Comparison of ENCODE assay signal across 30 cellular contexts in the genomic region with DNA sequence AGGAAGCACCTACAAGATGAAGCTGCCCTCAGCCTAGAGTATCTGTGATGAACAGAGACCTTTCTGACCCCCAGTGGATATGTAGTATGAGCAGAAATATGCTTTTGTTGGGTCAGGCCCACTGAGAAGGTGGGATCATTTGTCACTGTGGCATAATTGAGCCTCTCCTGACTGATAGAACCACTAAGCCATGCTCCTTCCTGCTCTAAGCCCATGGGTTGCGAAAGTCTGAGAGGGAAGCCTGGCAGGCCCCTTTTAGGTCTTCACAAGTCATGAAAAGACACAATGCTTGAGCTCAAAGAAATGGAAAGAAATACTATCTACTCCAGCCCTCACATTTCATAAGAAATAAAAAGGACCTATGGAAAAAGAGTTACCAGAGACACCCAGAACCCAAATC.
DNase-seq lines count a peak whose midpoint lies in the region; ATAC-seq and TF ChIP-seq lines count a peak whose summit lies in the region.
"Had no signal": no experiment of that assay in that cellular context is flagged by ENCODE, and none has a peak within 500 bp of the region (broad histone marks: within the 10 kb centered on the region; RNA-seq: fewer than 3 reads in every experiment).

No MANE protein-coding gene starts in this region.

- H3K4me3 ChIP-seq in muscle layer of duodenum (ENCODE audit: low read depth in 1 of 2, low read length in 2 of 2) = no peak overlapping the region
- no peak overlapping the region for H3K4me3 ChIP-seq in transverse colon
- H3K4me3 ChIP-seq: lung, mucosa of descending colon, pancreas, Peyer's patch, right atrium auricular region had no signal

- no peak for TF ChIP-seq EP300 in transverse colon (IDR thresholded peaks at IDR 0.05; ENCODE audit: low read depth)

- peaks cover 0 to 57% of the 10 kb centered on the region in 2 donors for H3K4me1 ChIP-seq in muscle layer of duodenum (ENCODE audit: control insufficient read depth in 1 of 2, insufficient read depth in 2 of 2, low read length in 2 of 2)
- H3K4me1 ChIP-seq in transverse colon = peaks cover under 1 to 13% (median 9%) of the 10 kb centered on the region in 4 donors
- H3K4me1 ChIP-seq: pancreas, Peyer's patch had no signal

- H3K27ac ChIP-seq in muscle layer of duodenum (ENCODE audit: low read length) (peak overlapping the region; percentile 25), transverse colon (peak overlapping the region in 3 of 4 donors; percentile 36 to 81 (median 41))
- H3K27ac ChIP-seq: 22Rv1, pancreas, Peyer's patch had no signal

- TF ChIP-seq POLR2A in transverse colon (IDR thresholded peaks at IDR 0.05) = no peak
- no peak for TF ChIP-seq POLR2A in GM18505 (IDR thresholded peaks at IDR 0.05; ENCODE audit: borderline replicate concordance, extremely low read depth, insufficient read depth, insufficient read length)

- in situ Hi-C loops in transverse colon (cut with MboI; ENCODE audit: low pct_ligation_motif_present in 1 of 4, low pct_unique_long_range_greater_than_20kb in 1 of 4, low sequenced_read_pairs in 3 of 4) = no loop called here

- H3K9me3 ChIP-seq in muscle layer of duodenum (ENCODE audit: control insufficient read depth in 1 of 2, low read length in 2 of 2) = no peaks in the 10 kb centered on the region
- H3K9me3 ChIP-seq in transverse colon = no peaks in the 10 kb centered on the region
- H3K9me3 ChIP-seq: mucosa of descending colon, pancreas, Peyer's patch, right atrium auricular region had no signal

- intact Hi-C loops in transverse colon (cut with DNase I; ENCODE audit: low total_unique reads) = loop anchor here (5.0 kb wide), 1 partner anchor 88 kb away; no protein-coding TSS in a partner anchor

- no peak for TF ChIP-seq CTCF in transverse colon (IDR thresholded peaks at IDR 0.05)

- WGBS in transverse colon (ENCODE audit: low coverage in 1 of 2), 2 donors = 97% methylated on average over 1 of the region's 1 CpG; no CpG with 5 or more reads in 1 of the 2 donors

- ATAC-seq in GM18505 (IDR thresholded peaks at IDR 0.05; ENCODE audit: unreplicated experiment) = no peak
- ATAC-seq: mucosa of descending colon; pancreas; stimulated activated effector memory CD8-positive, alpha-beta T cell treated with anti-CD3 and anti-CD28 coated beads, Interleukin-12 subunit alpha, Interleukin-12 subunit beta, amount 100 ng/mL, for 72 hours had no signal

- peaks cover 38 to 65% of the 10 kb centered on the region in 2 donors for H3K36me3 ChIP-seq in muscle layer of duodenum (ENCODE audit: control insufficient read depth in 1 of 2, insufficient read depth in 2 of 2, low read length in 2 of 2)
- H3K36me3 ChIP-seq in transverse colon = no peaks in the 10 kb centered on the region

- H3K27me3 ChIP-seq in muscle layer of duodenum (ENCODE audit: low read depth, low read length) (no peaks in the 10 kb centered on the region), transverse colon (no peaks in the 10 kb centered on the region)
- H3K27me3 ChIP-seq: pancreas, Peyer's patch, right atrium auricular region had no signal

- DNase-seq in SIG-M5 treated with dmso at 0.1 percent for 504 hours (lab: John Stamatoyannopoulos, UW; ENCODE audit: unreplicated experiment) (peak; percentile 64), SIG-M5 (lab: John Stamatoyannopoulos, UW) (no peak), amniotic epithelial cell (ENCODE audit: low read depth) (peak; percentile 73), transverse colon (no peak), germinal center (ENCODE audit: low spot score) (no peak)
- DNase-seq in effector CD8-positive, alpha-beta T cell (lab: John Stamatoyannopoulos, UW) = no peak
- DNase-seq: activated CD4-positive, CD25-positive, alpha-beta regulatory T cell treated with anti-CD3 and anti-CD28 coated beads, Interleukin-2, amount 50 U/mL, for 72 hours; activated effector memory CD4-positive, alpha-beta T cell treated with anti-CD3 and anti-CD28 coated beads, Interleukin-2, amount 50 U/mL, for 16 hours; activated naive CD8-positive, alpha-beta T cell treated with anti-CD3 and anti-CD28 coated beads for 36 hours; activated T-cell treated with anti-CD3 and anti-CD28 coated beads for 4 hours; CD4-positive, CD25-positive, alpha-beta regulatory T cell; DMS 273 treated with DMSO at 0.1 percent for 48 hours; GOT3; mucosa of descending colon; NCI-H1105; NCI-H1930; NCI-H526; nephron progenitor cell; pancreas; Peyer's patch; SHP77 treated with DMSO at 0.1 percent for 48 hours; stimulated activated CD4-positive, alpha-beta T cell treated with anti-CD3 and anti-CD28 coated beads, Interleukin-12 subunit alpha, Interleukin-12 subunit beta, amount 100 ng/mL, for 4 hours; stimulated activated CD4-positive, alpha-beta T cell treated with anti-CD3 and anti-CD28 coated beads, Interleukin-4, amount 100 ng/mL, for 1 hour; T-helper 1 cell had no signal

Comparison
In these comparisons a context has a peak if more than half of its experiments do, and no peak if none do; other contexts are left out.
1. DNase-seq: peak in SIG-M5 treated with dmso at 0.1 percent for 504 hours (single experiment) and amniotic epithelial cell (single experiment); none in SIG-M5 (single experiment), transverse colon (single experiment), effector CD8-positive, alpha-beta T cell (single experiment) and germinal center (single experiment).